8 cellular contexts compared by ENCODE assay signal in the genomic region with DNA sequence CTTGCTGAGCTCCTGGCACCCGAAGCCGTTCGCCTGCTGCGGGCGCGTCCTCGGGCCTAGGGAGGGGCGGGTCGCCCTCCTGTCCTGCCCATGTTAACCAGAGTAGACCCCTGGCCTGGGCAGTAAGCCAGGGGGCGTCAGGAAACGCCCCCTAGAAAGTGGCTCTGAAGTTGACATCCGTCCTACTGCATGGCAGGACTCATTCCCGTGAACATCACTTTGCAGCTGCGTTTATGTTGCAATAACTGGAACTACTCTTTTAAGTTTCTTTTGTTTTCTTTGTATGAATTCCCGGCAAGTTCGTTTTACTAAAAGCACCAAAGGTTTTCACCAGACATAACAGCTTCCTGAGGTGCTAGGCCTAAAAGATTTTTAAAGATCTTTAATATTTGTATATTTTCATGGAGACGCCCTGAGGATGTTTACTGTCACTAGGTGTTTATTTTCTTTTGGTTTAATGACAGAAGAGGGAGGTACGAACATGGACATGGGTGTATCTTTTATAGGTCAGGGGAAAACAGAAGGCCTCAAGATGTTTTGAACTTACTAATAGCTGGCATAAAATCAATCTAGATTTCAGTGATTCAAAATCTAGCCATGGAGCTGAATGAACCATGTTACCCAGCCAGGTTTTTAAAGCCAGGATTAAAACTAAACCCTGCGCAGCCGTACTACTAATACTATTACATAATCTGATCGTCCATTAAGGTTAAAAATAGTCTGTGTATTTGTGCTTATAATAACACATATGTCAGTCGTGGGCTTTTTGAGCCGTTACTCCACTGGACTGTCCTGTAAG. TPM values are rescaled to one million over a fixed set of nuclear protein-coding genes. Genes with fewer than 3 reads are reported as not detected.
DNase-seq lines count a peak whose midpoint lies in the region; ATAC-seq and TF ChIP-seq lines count a peak whose summit lies in the region.

No MANE protein-coding gene starts in this region.

- in situ Hi-C loops in GM23248 (cut with MboI), result no loop called here

- H4K91ac ChIP-seq in mesenchymal stem cell (ENCODE audit: low read length), result peak overlapping the region; percentile 98

- H4K20me1 ChIP-seq in GM23248 (ENCODE audit: insufficient read depth), result no peaks in the 10 kb centered on the region

- peak overlapping the region; percentile 86 to 100 for H3K14ac ChIP-seq in mesenchymal stem cell (ENCODE audit: low read length in 2 of 2)

- peak in 1 of 56 donors; percentile 4 for TF ChIP-seq CTCF in dorsolateral prefrontal cortex (IDR thresholded peaks at IDR 0.05 in 54 of 56, conservative IDR thresholded peaks at IDR 0.05 in 2 of 56; ENCODE audit: low read depth in 1 of 56, partially characterized antibody in 56 of 56)

- peak overlapping the region in 1 of 2 experiments; percentile 52 for H2BK12ac ChIP-seq in mesenchymal stem cell (ENCODE audit: low read length in 2 of 2)

- 0 to 1% methylated on average over 19 to 23 of the region's 23 CpGs for WGBS in GM23248 (ENCODE audit: low coverage in 1 of 2, low lambda C conversion rate in 2 of 2, missing lambda C conversion rate in 2 of 2), 2 experiments
- WGBS in mesenchymal stem cell, result 6% methylated on average over 17 of the region's 23 CpGs
- 1% methylated on average over 23 of the region's 23 CpGs for WGBS in urinary bladder

- intact Hi-C loops in dorsolateral prefrontal cortex (cut with DNase I), result loop anchor here (1.0 to 2.0 kb wide), 3 partner anchors 20 to 318 kb away; a partner anchor contains a TSS

- peak overlapping the region; percentile 94 to 97 for H3K4ac ChIP-seq in mesenchymal stem cell (ENCODE audit: low read depth in 1 of 2, low read length in 2 of 2)

- H3K36me3 ChIP-seq in GM23248 (ENCODE audit: low read depth) (peaks cover 4% of the 10 kb centered on the region; the same call in 1 of the 2 replicates), mesenchymal stem cell (ENCODE audit: control insufficient read depth in 1 of 2, insufficient read depth in 2 of 2, low read depth in 1 of 2, low read length in 2 of 2) (peaks cover 0 to 21% of the 10 kb centered on the region in 2 experiments), urinary bladder (ENCODE audit: insufficient read depth) (peaks cover 2% of the 10 kb centered on the region)

- H3K23ac ChIP-seq in mesenchymal stem cell (ENCODE audit: low read length in 2 of 2), result peak overlapping the region in 1 of 2 experiments; percentile 97

- peak overlapping the region; percentile 89 for H2AFZ ChIP-seq in GM23248
- peak overlapping the region; percentile 91 for H2AFZ ChIP-seq in mesenchymal stem cell (ENCODE audit: low read depth, low read length)

- H2BK120ac ChIP-seq in mesenchymal stem cell (ENCODE audit: low read depth, low read length), result peak overlapping the region; percentile 61

- peak overlapping the region; percentile 61 for H2BK5ac ChIP-seq in mesenchymal stem cell (ENCODE audit: low read depth, low read length, poor library complexity, severe bottlenecking)

- peak overlapping the region; percentile 93 for H3K27ac ChIP-seq in GM23248
- H3K27ac ChIP-seq in dorsolateral prefrontal cortex, result peak overlapping the region; percentile 77 to 98 (median 95)
- peak overlapping the region; percentile 76 for H3K27ac ChIP-seq in mesenchymal stem cell (ENCODE audit: low read length, poor library complexity, severe bottlenecking)
- peak overlapping the region; percentile 97 for H3K27ac ChIP-seq in urinary bladder (ENCODE audit: low read depth)

- no peak overlapping the region for H2AK5ac ChIP-seq in mesenchymal stem cell (ENCODE audit: low read length, severe bottlenecking)

- H3K27me3 ChIP-seq in GM23248 (replicated peaks; ENCODE audit: insufficient read depth) (no peaks in the 10 kb centered on the region), dorsolateral prefrontal cortex (no peaks in the 10 kb centered on the region), mesenchymal stem cell (ENCODE audit: control insufficient read depth in 1 of 2, insufficient read depth in 1 of 2, low read length in 2 of 2) (no peaks in the 10 kb centered on the region)

- peak; percentile 46 for DNase-seq in AG08395 (ENCODE audit: low spot score)
- DNase-seq in GM23248, result peak; percentile 86
- peak; percentile 61 for DNase-seq in OCI-M1 (lab: John Stamatoyannopoulos, UW)
- peak in 1 of 10 donors; percentile 11 for DNase-seq in dorsolateral prefrontal cortex
- DNase-seq in mesenchymal stem cell, result peak; percentile 55

- peak overlapping the region; percentile 98 to 100 for H3K18ac ChIP-seq in mesenchymal stem cell (ENCODE audit: low read depth in 1 of 2, low read length in 2 of 2)

- peaks cover 12% of the 10 kb centered on the region for H3F3A ChIP-seq in GM23248 (ENCODE audit: insufficient read depth)

- H3K9me2 ChIP-seq in GM23248 (ENCODE audit: insufficient read depth), result no peaks in the 10 kb centered on the region

- H3K4me1 ChIP-seq in GM23248 (ENCODE audit: insufficient read depth) (peaks cover 27% of the 10 kb centered on the region), mesenchymal stem cell (ENCODE audit: control insufficient read depth, insufficient read depth, low read depth, low read length) (peaks cover 6% of the 10 kb centered on the region), urinary bladder (ENCODE audit: insufficient read depth) (no peaks in the 10 kb centered on the region)

- H3K4me2 ChIP-seq in GM23248 (ENCODE audit: unreplicated experiment), result peak overlapping the region; percentile 99
- H3K4me2 ChIP-seq in mesenchymal stem cell (ENCODE audit: low read length, poor library complexity, severe bottlenecking), result peak overlapping the region; percentile 96

- no peak for ATAC-seq in HG03442 (IDR thresholded peaks at IDR 0.05; ENCODE audit: unreplicated experiment)
- no peak for ATAC-seq in HG03108 (IDR thresholded peaks at IDR 0.05; ENCODE audit: unreplicated experiment)

- H3K9ac ChIP-seq in GM23248, result peak overlapping the region; percentile 96
- H3K9ac ChIP-seq in mesenchymal stem cell (ENCODE audit: low read length), result peak overlapping the region; percentile 98

- H3K79me2 ChIP-seq in GM23248 (ENCODE audit: insufficient read depth), result peaks cover 54% of the 10 kb centered on the region

- peak overlapping the region; percentile 98 for H4K8ac ChIP-seq in mesenchymal stem cell (ENCODE audit: low read length)

- peak overlapping the region; percentile 97 for H3K4me3 ChIP-seq in GM23248
- peak overlapping the region; percentile 71 to 98 (median 92) for H3K4me3 ChIP-seq in dorsolateral prefrontal cortex
- peak overlapping the region; percentile 93 to 97 for H3K4me3 ChIP-seq in mesenchymal stem cell (ENCODE audit: insufficient read depth in 1 of 2, low read depth in 1 of 2, low read length in 2 of 2)
- H3K4me3 ChIP-seq in urinary bladder (ENCODE audit: low read depth, low read length), result peak overlapping the region; percentile 88

- H2BK15ac ChIP-seq in mesenchymal stem cell (ENCODE audit: low read depth, poor library complexity, severe bottlenecking), result peak overlapping the region; percentile 93

- H3K9me3 ChIP-seq in GM23248 (ENCODE audit: low read depth), result no peaks in the 10 kb centered on the region
- no peaks in the 10 kb centered on the region for H3K9me3 ChIP-seq in mesenchymal stem cell (ENCODE audit: control insufficient read depth, low read length)

- H3K79me1 ChIP-seq in mesenchymal stem cell (replicated peaks; ENCODE audit: low read length, poor library complexity, severe bottlenecking), result peaks cover 9% of the 10 kb centered on the region

RNA-seq across cellular contexts. Expression of a gene that starts 1.0 kb away (rescaled TPM):
- 2.8 and 3.7 TPM in 2 replicates for total RNA-seq in GM23248 (2014; rRNA removed; shearing (Covaris generic))
- 9.1 and 10.5 TPM in 2 replicates for polyA plus RNA-seq in GM23248 (2016; fragmentation: Nextera tagmentation; extraction: Ambion mirVana)
- 10 to 100 TPM; 10.8 to 35.1 (median 19.3) TPM for total RNA-seq in dorsolateral prefrontal cortex
- polyA plus RNA-seq in mesenchymal stem cell (2013, experiment 1 of 2), result 3.9 TPM
- polyA plus RNA-seq in mesenchymal stem cell (2013, experiment 2 of 2), result 4.9 TPM
- 5.1 TPM for total RNA-seq in urinary bladder
- polyA plus RNA-seq in urinary bladder, result 5.2 TPM

RNA-seq across cellular contexts. Expression of a gene that starts 20.5 kb away (rescaled TPM):
- 2.8 and 2.9 TPM in 2 replicates for total RNA-seq in GM23248 (2014; rRNA removed; shearing (Covaris generic))
- polyA plus RNA-seq in GM23248 (2016; fragmentation: Nextera tagmentation; extraction: Ambion mirVana), result 15.0 and 15.6 TPM in 2 replicates
- total RNA-seq in dorsolateral prefrontal cortex, result 10 to 100 TPM; 31.3 to 69.6 (median 47.1) TPM
- 14.1 TPM for polyA plus RNA-seq in mesenchymal stem cell (2013, experiment 1 of 2)
- polyA plus RNA-seq in mesenchymal stem cell (2013, experiment 2 of 2), result 13.7 TPM
- total RNA-seq in urinary bladder, result 17.3 TPM
- polyA plus RNA-seq in urinary bladder, result 15.4 TPM
